1 cellular context compared by ENCODE assay signal in the genomic region with DNA sequence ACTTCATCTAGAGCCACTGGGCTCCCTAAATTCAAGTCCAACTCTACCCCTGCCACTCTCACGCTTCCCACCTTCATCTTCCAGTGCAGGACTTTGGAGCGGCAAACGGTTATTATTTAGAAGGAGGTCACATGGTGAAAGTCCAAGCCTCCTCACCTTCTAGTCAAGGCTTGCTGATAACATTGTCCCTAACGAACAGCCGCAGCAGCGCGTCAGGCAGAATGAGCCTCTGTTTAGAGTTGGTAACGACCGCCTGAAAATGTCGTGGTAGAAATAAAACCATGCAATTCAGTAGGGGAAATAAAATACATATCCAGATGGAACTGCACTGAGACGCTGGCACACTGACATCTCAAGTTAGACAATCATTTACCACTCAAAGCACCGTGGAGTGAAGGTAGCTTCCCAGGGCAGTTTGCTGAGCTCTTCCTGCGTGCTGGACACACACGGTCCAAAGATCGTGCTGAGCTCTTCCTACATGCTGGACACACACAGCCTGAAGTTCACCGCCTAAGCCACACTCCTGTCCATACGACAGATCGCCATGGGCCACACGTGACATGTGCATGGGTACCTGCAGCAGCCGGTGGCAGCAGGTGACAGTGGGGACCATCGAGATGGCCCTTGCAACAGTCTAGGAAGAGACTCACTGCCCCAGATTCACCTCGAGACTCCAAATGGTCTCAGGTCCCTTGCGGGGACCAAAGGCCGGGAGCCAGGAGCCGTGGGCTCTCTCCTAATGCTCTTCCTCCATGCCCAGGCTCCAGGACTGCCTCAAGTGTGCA.
TF ChIP-seq lines count a peak whose summit lies in the region.

No MANE protein-coding gene starts in this region.

TF ChIP-seq in HepG2, 621 proteins besides CTCF, POLR2A, EP300 and RAD21 (continued from another document and continues in another):
- TF ChIP-seq SOX13 (IDR thresholded peaks at IDR 0.05) (no peak), SOX13 (CRISPR knock-in tag; conservative IDR thresholded peaks at IDR 0.05 in 1 of 2, IDR thresholded peaks at IDR 0.05 in 1 of 2) (no peak), ZNF207 (IDR thresholded peaks at IDR 0.05; ENCODE audit: borderline replicate concordance) (no peak), RORA (CRISPR knock-in tag; IDR thresholded peaks at IDR 0.05) (no peak), HMG20B (CRISPR knock-in tag; conservative IDR thresholded peaks at IDR 0.05) (no peak), MEIS1 (CRISPR knock-in tag; IDR thresholded peaks at IDR 0.05; ENCODE audit: borderline replicate concordance) (peak; percentile 50; the same call in 1 of the 2 replicates), ZNF589 (CRISPR knock-in tag; conservative IDR thresholded peaks at IDR 0.05) (no peak), NBN (conservative IDR thresholded peaks at IDR 0.05) (no peak), ATF7 (IDR thresholded peaks at IDR 0.05) (no peak), ATF7 (CRISPR knock-in tag; IDR thresholded peaks at IDR 0.05) (no peak), KLF11 (CRISPR knock-in tag; IDR thresholded peaks at IDR 0.05) (no peak), GFI1 (CRISPR knock-in tag; IDR thresholded peaks at IDR 0.05; ENCODE audit: borderline replicate concordance) (no peak), ZBTB42 (CRISPR knock-in tag; IDR thresholded peaks at IDR 0.05) (no peak), HHEX (CRISPR knock-in tag; IDR thresholded peaks at IDR 0.05) (no peak), PRPF4 (IDR thresholded peaks at IDR 0.05; ENCODE audit: low read depth, low read length, poor library complexity, severe bottlenecking) (no peak), PRMT3 (CRISPR knock-in tag; IDR thresholded peaks at IDR 0.05; ENCODE audit: borderline replicate concordance, low read depth) (no peak), ZNF547 (CRISPR knock-in tag; IDR thresholded peaks at IDR 0.05) (0 out of 2 replicates have a peak, but pooled peaks have one; percentile 68), NR3C1 (CRISPR knock-in tag; IDR thresholded peaks at IDR 0.05) (no peak), REL (CRISPR knock-in tag; conservative IDR thresholded peaks at IDR 0.05) (no peak), ZNF331 (CRISPR knock-in tag; IDR thresholded peaks at IDR 0.05) (peak; percentile 91), KLF13 (CRISPR knock-in tag; IDR thresholded peaks at IDR 0.05) (no peak), SP5 (CRISPR knock-in tag; IDR thresholded peaks at IDR 0.05; ENCODE audit: borderline replicate concordance, low read depth) (0 out of 2 replicates have a peak, but pooled peaks have one; percentile 30), ZNF121 (CRISPR knock-in tag; IDR thresholded peaks at IDR 0.05) (no peak), ZNF720 (CRISPR knock-in tag; IDR thresholded peaks at IDR 0.05) (no peak), ZBTB38 (CRISPR knock-in tag; IDR thresholded peaks at IDR 0.05) (no peak), YEATS4 (CRISPR knock-in tag; IDR thresholded peaks at IDR 0.05; ENCODE audit: borderline replicate concordance) (0 out of 2 replicates have a peak, but pooled peaks have one; percentile 21), CENPT (CRISPR knock-in tag; IDR thresholded peaks at IDR 0.05; ENCODE audit: low read depth) (no peak), ASH2L (IDR thresholded peaks at IDR 0.05; ENCODE audit: insufficient read length, low read depth, low read length) (peak; percentile 90), THYN1 (CRISPR knock-in tag; IDR thresholded peaks at IDR 0.05; ENCODE audit: borderline replicate concordance, low read depth) (no peak), ZNF510 (CRISPR knock-in tag; IDR thresholded peaks at IDR 0.05; ENCODE audit: low read depth) (no peak), ZNF251 (CRISPR knock-in tag; IDR thresholded peaks at IDR 0.05) (no peak), ZNF446 (CRISPR knock-in tag; IDR thresholded peaks at IDR 0.05) (no peak), KLF6 (CRISPR knock-in tag; IDR thresholded peaks at IDR 0.05) (no peak), TARDBP (CRISPR knock-in tag; IDR thresholded peaks at IDR 0.05) (no peak; the same call in 1 of the 2 replicates), ZEB1 (IDR thresholded peaks at IDR 0.05; ENCODE audit: insufficient replicate concordance, low read depth) (peak; percentile 53), ZSCAN9 (CRISPR knock-in tag; IDR thresholded peaks at IDR 0.05; ENCODE audit: borderline replicate concordance) (no peak), MYNN (CRISPR knock-in tag; IDR thresholded peaks at IDR 0.05; ENCODE audit: low read depth) (no peak), ARNT2 (CRISPR knock-in tag; IDR thresholded peaks at IDR 0.05; ENCODE audit: low read depth) (no peak; the same call in 1 of the 2 replicates), ZBTB3 (CRISPR knock-in tag; IDR thresholded peaks at IDR 0.05; ENCODE audit: borderline replicate concordance, low read depth) (no peak)
- TF ChIP-seq, protein P1, sequence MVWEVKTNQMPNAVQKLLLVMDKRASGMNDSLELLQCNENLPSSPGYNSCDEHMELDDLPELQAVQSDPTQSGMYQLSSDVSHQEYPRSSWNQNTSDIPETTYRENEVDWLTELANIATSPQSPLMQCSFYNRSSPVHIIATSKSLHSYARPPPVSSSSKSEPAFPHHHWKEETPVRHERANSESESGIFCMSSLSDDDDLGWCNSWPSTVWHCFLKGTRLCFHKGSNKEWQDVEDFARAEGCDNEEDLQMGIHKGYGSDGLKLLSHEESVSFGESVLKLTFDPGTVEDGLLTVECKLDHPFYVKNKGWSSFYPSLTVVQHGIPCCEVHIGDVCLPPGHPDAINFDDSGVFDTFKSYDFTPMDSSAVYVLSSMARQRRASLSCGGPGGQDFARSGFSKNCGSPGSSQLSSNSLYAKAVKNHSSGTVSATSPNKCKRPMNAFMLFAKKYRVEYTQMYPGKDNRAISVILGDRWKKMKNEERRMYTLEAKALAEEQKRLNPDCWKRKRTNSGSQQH (CRISPR knock-in tag; IDR thresholded peaks at IDR 0.05; ENCODE audit: low read depth) = 0 out of 2 replicates have a peak, but pooled peaks have one; percentile 60
- TF ChIP-seq, protein P2, sequence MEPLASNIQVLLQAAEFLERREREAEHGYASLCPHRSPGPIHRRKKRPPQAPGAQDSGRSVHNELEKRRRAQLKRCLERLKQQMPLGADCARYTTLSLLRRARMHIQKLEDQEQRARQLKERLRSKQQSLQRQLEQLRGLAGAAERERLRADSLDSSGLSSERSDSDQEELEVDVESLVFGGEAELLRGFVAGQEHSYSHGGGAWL (CRISPR knock-in tag; IDR thresholded peaks at IDR 0.05) = peak; percentile 31; the same call in 1 of the 2 replicates
- TF ChIP-seq, protein P3, sequence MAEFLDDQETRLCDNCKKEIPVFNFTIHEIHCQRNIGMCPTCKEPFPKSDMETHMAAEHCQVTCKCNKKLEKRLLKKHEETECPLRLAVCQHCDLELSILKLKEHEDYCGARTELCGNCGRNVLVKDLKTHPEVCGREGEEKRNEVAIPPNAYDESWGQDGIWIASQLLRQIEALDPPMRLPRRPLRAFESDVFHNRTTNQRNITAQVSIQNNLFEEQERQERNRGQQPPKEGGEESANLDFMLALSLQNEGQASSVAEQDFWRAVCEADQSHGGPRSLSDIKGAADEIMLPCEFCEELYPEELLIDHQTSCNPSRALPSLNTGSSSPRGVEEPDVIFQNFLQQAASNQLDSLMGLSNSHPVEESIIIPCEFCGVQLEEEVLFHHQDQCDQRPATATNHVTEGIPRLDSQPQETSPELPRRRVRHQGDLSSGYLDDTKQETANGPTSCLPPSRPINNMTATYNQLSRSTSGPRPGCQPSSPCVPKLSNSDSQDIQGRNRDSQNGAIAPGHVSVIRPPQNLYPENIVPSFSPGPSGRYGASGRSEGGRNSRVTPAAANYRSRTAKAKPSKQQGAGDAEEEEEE (CRISPR knock-in tag; IDR thresholded peaks at IDR 0.05; ENCODE audit: borderline replicate concordance) = no peak
- TF ChIP-seq, protein P4, sequence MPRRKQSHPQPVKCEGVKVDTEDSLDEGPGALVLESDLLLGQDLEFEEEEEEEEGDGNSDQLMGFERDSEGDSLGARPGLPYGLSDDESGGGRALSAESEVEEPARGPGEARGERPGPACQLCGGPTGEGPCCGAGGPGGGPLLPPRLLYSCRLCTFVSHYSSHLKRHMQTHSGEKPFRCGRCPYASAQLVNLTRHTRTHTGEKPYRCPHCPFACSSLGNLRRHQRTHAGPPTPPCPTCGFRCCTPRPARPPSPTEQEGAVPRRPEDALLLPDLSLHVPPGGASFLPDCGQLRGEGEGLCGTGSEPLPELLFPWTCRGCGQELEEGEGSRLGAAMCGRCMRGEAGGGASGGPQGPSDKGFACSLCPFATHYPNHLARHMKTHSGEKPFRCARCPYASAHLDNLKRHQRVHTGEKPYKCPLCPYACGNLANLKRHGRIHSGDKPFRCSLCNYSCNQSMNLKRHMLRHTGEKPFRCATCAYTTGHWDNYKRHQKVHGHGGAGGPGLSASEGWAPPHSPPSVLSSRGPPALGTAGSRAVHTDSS (CRISPR knock-in tag; conservative IDR thresholded peaks at IDR 0.05) = no peak
- TF ChIP-seq, protein P5, sequence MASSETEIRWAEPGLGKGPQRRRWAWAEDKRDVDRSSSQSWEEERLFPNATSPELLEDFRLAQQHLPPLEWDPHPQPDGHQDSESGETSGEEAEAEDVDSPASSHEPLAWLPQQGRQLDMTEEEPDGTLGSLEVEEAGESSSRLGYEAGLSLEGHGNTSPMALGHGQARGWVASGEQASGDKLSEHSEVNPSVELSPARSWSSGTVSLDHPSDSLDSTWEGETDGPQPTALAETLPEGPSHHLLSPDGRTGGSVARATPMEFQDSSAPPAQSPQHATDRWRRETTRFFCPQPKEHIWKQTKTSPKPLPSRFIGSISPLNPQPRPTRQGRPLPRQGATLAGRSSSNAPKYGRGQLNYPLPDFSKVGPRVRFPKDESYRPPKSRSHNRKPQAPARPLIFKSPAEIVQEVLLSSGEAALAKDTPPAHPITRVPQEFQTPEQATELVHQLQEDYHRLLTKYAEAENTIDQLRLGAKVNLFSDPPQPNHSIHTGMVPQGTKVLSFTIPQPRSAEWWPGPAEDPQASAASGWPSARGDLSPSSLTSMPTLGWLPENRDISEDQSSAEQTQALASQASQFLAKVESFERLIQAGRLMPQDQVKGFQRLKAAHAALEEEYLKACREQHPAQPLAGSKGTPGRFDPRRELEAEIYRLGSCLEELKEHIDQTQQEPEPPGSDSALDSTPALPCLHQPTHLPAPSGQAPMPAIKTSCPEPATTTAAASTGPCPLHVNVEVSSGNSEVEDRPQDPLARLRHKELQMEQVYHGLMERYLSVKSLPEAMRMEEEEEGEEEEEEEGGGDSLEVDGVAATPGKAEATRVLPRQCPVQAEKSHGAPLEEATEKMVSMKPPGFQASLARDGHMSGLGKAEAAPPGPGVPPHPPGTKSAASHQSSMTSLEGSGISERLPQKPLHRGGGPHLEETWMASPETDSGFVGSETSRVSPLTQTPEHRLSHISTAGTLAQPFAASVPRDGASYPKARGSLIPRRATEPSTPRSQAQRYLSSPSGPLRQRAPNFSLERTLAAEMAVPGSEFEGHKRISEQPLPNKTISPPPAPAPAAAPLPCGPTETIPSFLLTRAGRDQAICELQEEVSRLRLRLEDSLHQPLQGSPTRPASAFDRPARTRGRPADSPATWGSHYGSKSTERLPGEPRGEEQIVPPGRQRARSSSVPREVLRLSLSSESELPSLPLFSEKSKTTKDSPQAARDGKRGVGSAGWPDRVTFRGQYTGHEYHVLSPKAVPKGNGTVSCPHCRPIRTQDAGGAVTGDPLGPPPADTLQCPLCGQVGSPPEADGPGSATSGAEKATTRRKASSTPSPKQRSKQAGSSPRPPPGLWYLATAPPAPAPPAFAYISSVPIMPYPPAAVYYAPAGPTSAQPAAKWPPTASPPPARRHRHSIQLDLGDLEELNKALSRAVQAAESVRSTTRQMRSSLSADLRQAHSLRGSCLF (CRISPR knock-in tag; IDR thresholded peaks at IDR 0.05; ENCODE audit: borderline replicate concordance) = no peak
- TF ChIP-seq, protein P6, sequence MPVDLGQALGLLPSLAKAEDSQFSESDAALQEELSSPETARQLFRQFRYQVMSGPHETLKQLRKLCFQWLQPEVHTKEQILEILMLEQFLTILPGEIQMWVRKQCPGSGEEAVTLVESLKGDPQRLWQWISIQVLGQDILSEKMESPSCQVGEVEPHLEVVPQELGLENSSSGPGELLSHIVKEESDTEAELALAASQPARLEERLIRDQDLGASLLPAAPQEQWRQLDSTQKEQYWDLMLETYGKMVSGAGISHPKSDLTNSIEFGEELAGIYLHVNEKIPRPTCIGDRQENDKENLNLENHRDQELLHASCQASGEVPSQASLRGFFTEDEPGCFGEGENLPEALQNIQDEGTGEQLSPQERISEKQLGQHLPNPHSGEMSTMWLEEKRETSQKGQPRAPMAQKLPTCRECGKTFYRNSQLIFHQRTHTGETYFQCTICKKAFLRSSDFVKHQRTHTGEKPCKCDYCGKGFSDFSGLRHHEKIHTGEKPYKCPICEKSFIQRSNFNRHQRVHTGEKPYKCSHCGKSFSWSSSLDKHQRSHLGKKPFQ (CRISPR knock-in tag; IDR thresholded peaks at IDR 0.05; ENCODE audit: insufficient replicate concordance) = no peak
- TF ChIP-seq, protein P7, sequence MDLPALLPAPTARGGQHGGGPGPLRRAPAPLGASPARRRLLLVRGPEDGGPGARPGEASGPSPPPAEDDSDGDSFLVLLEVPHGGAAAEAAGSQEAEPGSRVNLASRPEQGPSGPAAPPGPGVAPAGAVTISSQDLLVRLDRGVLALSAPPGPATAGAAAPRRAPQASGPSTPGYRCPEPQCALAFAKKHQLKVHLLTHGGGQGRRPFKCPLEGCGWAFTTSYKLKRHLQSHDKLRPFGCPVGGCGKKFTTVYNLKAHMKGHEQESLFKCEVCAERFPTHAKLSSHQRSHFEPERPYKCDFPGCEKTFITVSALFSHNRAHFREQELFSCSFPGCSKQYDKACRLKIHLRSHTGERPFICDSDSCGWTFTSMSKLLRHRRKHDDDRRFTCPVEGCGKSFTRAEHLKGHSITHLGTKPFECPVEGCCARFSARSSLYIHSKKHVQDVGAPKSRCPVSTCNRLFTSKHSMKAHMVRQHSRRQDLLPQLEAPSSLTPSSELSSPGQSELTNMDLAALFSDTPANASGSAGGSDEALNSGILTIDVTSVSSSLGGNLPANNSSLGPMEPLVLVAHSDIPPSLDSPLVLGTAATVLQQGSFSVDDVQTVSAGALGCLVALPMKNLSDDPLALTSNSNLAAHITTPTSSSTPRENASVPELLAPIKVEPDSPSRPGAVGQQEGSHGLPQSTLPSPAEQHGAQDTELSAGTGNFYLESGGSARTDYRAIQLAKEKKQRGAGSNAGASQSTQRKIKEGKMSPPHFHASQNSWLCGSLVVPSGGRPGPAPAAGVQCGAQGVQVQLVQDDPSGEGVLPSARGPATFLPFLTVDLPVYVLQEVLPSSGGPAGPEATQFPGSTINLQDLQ (CRISPR knock-in tag; IDR thresholded peaks at IDR 0.05) = no peak
